In genomic region chr22:46983046-46983445, GRCh38 we compare ENCODE assay signal across 14 cellular contexts.
DNase-seq lines count a peak whose midpoint lies in the region; ATAC-seq and TF ChIP-seq lines count a peak whose summit lies in the region.
"Had no signal": no experiment of that assay in that cellular context is flagged by ENCODE, and none has a peak within 500 bp of the region (broad histone marks: within the 10 kb centered on the region; RNA-seq: fewer than 3 reads in every experiment).

No MANE protein-coding gene starts in this region.

- no CpG with 5 or more reads among the region's 4 CpGs for WGBS in H9 (ENCODE audit: extremely low coverage, insufficient read length, low lambda C conversion rate)

- no peak overlapping the region for H4K5ac ChIP-seq in H9 (ENCODE audit: insufficient read length, low read depth, low read length)

- H2AFZ ChIP-seq in H9 (ENCODE audit: low read length), result no peak overlapping the region
- H2AFZ ChIP-seq: GM23248 had no signal

- H2BK12ac ChIP-seq in H9 (ENCODE audit: insufficient read length, low read depth, low read length), result no peak overlapping the region

- H3K27me3 ChIP-seq in H9 (ENCODE audit: insufficient read depth, low read length) (no peaks in the 10 kb centered on the region), brain microvascular endothelial cell (replicated peaks) (no peaks in the 10 kb centered on the region)
- H3K27me3 ChIP-seq: BE2C had no signal

- H2BK120ac ChIP-seq in H9 (ENCODE audit: low read depth, low read length, poor library complexity, severe bottlenecking), result no peak overlapping the region

- peaks cover 3% of the 10 kb centered on the region for H3K36me3 ChIP-seq in brain microvascular endothelial cell (replicated peaks)
- H3K36me3 ChIP-seq: BE2C had no signal

- H3K4me1 ChIP-seq in H9 (ENCODE audit: insufficient read depth, low read length), result no peaks in the 10 kb centered on the region
- H3K4me1 ChIP-seq: BE2C, Caco-2 had no signal

- H2AK5ac ChIP-seq in H9 (ENCODE audit: insufficient read length, low read length), result no peak overlapping the region

- H3K27ac ChIP-seq in H9 (ENCODE audit: insufficient read length, low read depth, low read length) (no peak overlapping the region), brain microvascular endothelial cell (no peak overlapping the region)
- H3K27ac ChIP-seq: GM23248 had no signal

- H4K20me1 ChIP-seq in H9 (ENCODE audit: control insufficient read depth, insufficient read depth, insufficient read length), result no peaks in the 10 kb centered on the region

- CTCF ChIA-PET in WTC11 (lab: Charles Lee), result no interaction called here

- no peaks in the 10 kb centered on the region for H3K23me2 ChIP-seq in H9 (ENCODE audit: insufficient read length, low read depth, low read length, poor library complexity, severe bottlenecking)

- no peak overlapping the region for H2BK20ac ChIP-seq in H9 (ENCODE audit: low read depth, low read length, poor library complexity, severe bottlenecking)

- H3K36me3 Mint-ChIP-seq in H9 (ENCODE audit: insufficient read depth in 1 of 3, low read depth in 3 of 3) (peaks cover 0 to 9% (median 7%) of the 10 kb centered on the region in 3 experiments; a peak in 5 of 7 replicates), WTC11 (no peaks in the 10 kb centered on the region), neural crest cell (ENCODE audit: low read depth) (peaks cover 14% of the 10 kb centered on the region)
- peaks cover 44% of the 10 kb centered on the region for H3K36me3 Mint-ChIP-seq in stimulated activated effector memory CD8-positive, alpha-beta T cell treated with anti-CD3 and anti-CD28 coated beads, Interleukin-12 subunit alpha, Interleukin-12 subunit beta, amount 100 ng/mL, for 72 hours
- peaks cover 69% of the 10 kb centered on the region for H3K36me3 Mint-ChIP-seq in activated T-helper 17 cell treated with anti-CD3 and anti-CD28 coated beads, Interleukin-2, amount 50 U/mL, for 72 hours (ENCODE audit: low read depth)

- POLR2A ChIA-PET in WTC11 (lab: Charles Lee), result no interaction called here

- H3K27me3 Mint-ChIP-seq in H9 (ENCODE audit: low read depth), result no peaks in the 10 kb centered on the region
- H3K27me3 Mint-ChIP-seq in WTC11 (ENCODE audit: low read depth), result no peaks in the 10 kb centered on the region
- no peaks in the 10 kb centered on the region for H3K27me3 Mint-ChIP-seq in neural crest cell (ENCODE audit: low read depth)
- H3K27me3 Mint-ChIP-seq in activated T-helper 17 cell treated with anti-CD3 and anti-CD28 coated beads, Interleukin-2, amount 50 U/mL, for 72 hours, result no peaks in the 10 kb centered on the region
- H3K27me3 Mint-ChIP-seq: CD4-positive, alpha-beta T cell had no signal

- H3K9ac ChIP-seq in H9 (ENCODE audit: extremely low read depth, insufficient read length, low read length), result no peak overlapping the region
- H3K9ac ChIP-seq: GM23248 had no signal

- no peak overlapping the region for H3T11ph ChIP-seq in H9 (ENCODE audit: low read length)

- no peak overlapping the region for H3K56ac ChIP-seq in H9 (ENCODE audit: insufficient read length, low read depth, low read length)

- TF ChIP-seq CTCF in H9 (conservative IDR thresholded peaks at IDR 0.05), result no peak
- TF ChIP-seq CTCF in WTC11 (IDR thresholded peaks at IDR 0.05), result no peak
- no peak for TF ChIP-seq CTCF in neural crest cell (conservative IDR thresholded peaks at IDR 0.05)
- no peak for TF ChIP-seq CTCF in brain microvascular endothelial cell (IDR thresholded peaks at IDR 0.05; ENCODE audit: low read depth, low read length, missing control alignments)

- no peak overlapping the region for H3K4me2 ChIP-seq in H9 (ENCODE audit: insufficient read depth, insufficient read length, low read length)

- H4K8ac ChIP-seq in H9 (replicated peaks; ENCODE audit: insufficient read length, low read depth, low read length), result no peak overlapping the region

- H3K4ac ChIP-seq in H9 (ENCODE audit: low read depth, low read length), result no peak overlapping the region

- H3K23ac ChIP-seq in H9 (ENCODE audit: insufficient read length, low read depth, low read length), result no peak overlapping the region

- ATAC-seq in WTC11, result no peak
- no peak for ATAC-seq in stimulated activated effector memory CD8-positive, alpha-beta T cell treated with anti-CD3 and anti-CD28 coated beads, Interleukin-12 subunit alpha, Interleukin-12 subunit beta, amount 100 ng/mL, for 72 hours
- ATAC-seq in activated T-helper 17 cell treated with anti-CD3 and anti-CD28 coated beads, Interleukin-2, amount 50 U/mL, for 72 hours (replicated peaks), result no peak

- no peak overlapping the region for H3K18ac ChIP-seq in H9 (ENCODE audit: insufficient read length, low read depth, low read length)

- H4K91ac ChIP-seq in H9 (ENCODE audit: insufficient read length, low read depth, low read length), result no peak overlapping the region

- H2BK5ac ChIP-seq in H9 (ENCODE audit: insufficient read length, low read length), result no peak overlapping the region

- DNase-seq in H9 (no peak), WTC11 (ENCODE audit: low spot score) (no peak), neural crest cell (ENCODE audit: low read depth, low spot score) (no peak), brain microvascular endothelial cell (no peak), iPS-NIHi11 (ENCODE audit: low spot score) (no peak)
- DNase-seq in stimulated activated effector memory CD8-positive, alpha-beta T cell treated with anti-CD3 and anti-CD28 coated beads, Interleukin-12 subunit alpha, Interleukin-12 subunit beta, amount 100 ng/mL, for 72 hours (ENCODE audit: low spot score in 2 of 2), result no peak
- DNase-seq: ACHN; BE2C; C1 segment of cervical spinal cord; Caco-2; CD4-positive, alpha-beta T cell; GM23248; HCEC 1CT had no signal

- no peaks in the 10 kb centered on the region for H3K9me3 ChIP-seq in H9 (ENCODE audit: control insufficient read depth, low read depth, low read length)
- H3K9me3 ChIP-seq: BE2C, Caco-2 had no signal

- H3K4me3 Mint-ChIP-seq in H9 (no peak overlapping the region), WTC11 (no peak overlapping the region), neural crest cell (no peak overlapping the region)
- no peak overlapping the region for H3K4me3 Mint-ChIP-seq in stimulated activated effector memory CD8-positive, alpha-beta T cell treated with anti-CD3 and anti-CD28 coated beads, Interleukin-12 subunit alpha, Interleukin-12 subunit beta, amount 100 ng/mL, for 72 hours
- H3K4me3 Mint-ChIP-seq in activated T-helper 17 cell treated with anti-CD3 and anti-CD28 coated beads, Interleukin-2, amount 50 U/mL, for 72 hours, result no peak overlapping the region
- H3K4me3 Mint-ChIP-seq: CD4-positive, alpha-beta T cell had no signal

- H3K14ac ChIP-seq in H9 (ENCODE audit: insufficient read depth, low read length), result no peak overlapping the region; the same call in 1 of the 2 replicates

- H3K4me1 Mint-ChIP-seq in H9 (peaks cover 4 to 8% of the 10 kb centered on the region in 2 experiments; a peak in 3 of 4 replicates), WTC11 (peaks cover 6% of the 10 kb centered on the region), neural crest cell (no peaks in the 10 kb centered on the region)
- H3K4me1 Mint-ChIP-seq in stimulated activated effector memory CD8-positive, alpha-beta T cell treated with anti-CD3 and anti-CD28 coated beads, Interleukin-12 subunit alpha, Interleukin-12 subunit beta, amount 100 ng/mL, for 72 hours, result peaks cover 29% of the 10 kb centered on the region
- peaks cover 17% of the 10 kb centered on the region for H3K4me1 Mint-ChIP-seq in activated T-helper 17 cell treated with anti-CD3 and anti-CD28 coated beads, Interleukin-2, amount 50 U/mL, for 72 hours

- H3K27ac Mint-ChIP-seq in H9, result peak overlapping the region in 2 of 3 experiments; percentile 19 to 90; a peak in 3 of 7 replicates
- H3K27ac Mint-ChIP-seq in WTC11, result peak overlapping the region; percentile 11; the same call in 1 of the 2 replicates
- peak overlapping the region; percentile 62 for H3K27ac Mint-ChIP-seq in neural crest cell (ENCODE audit: unreplicated experiment)
- peak overlapping the region; percentile 76 for H3K27ac Mint-ChIP-seq in stimulated activated effector memory CD8-positive, alpha-beta T cell treated with anti-CD3 and anti-CD28 coated beads, Interleukin-12 subunit alpha, Interleukin-12 subunit beta, amount 100 ng/mL, for 72 hours
- H3K27ac Mint-ChIP-seq in activated T-helper 17 cell treated with anti-CD3 and anti-CD28 coated beads, Interleukin-2, amount 50 U/mL, for 72 hours, result no peak overlapping the region
- H3K27ac Mint-ChIP-seq: CD4-positive, alpha-beta T cell had no signal

- no peaks in the 10 kb centered on the region for H3K79me1 ChIP-seq in H9 (ENCODE audit: insufficient read depth, low read depth, low read length, poor library complexity, severe bottlenecking)

- no peak overlapping the region for H2BK15ac ChIP-seq in H9 (ENCODE audit: low read depth, low read length)

- in situ Hi-C loops in brain microvascular endothelial cell (cut with HindIII; ENCODE audit: low pct_ligation_motif_present, low sequenced_read_pairs), result no loop called here

- peaks cover 1% of the 10 kb centered on the region for H3K79me2 ChIP-seq in H9 (ENCODE audit: insufficient read depth, low read length)

- H3K9me3 Mint-ChIP-seq in H9, result no peaks in the 10 kb centered on the region
- no peaks in the 10 kb centered on the region for H3K9me3 Mint-ChIP-seq in WTC11
- H3K9me3 Mint-ChIP-seq in neural crest cell, result peaks cover 3% of the 10 kb centered on the region
- no peaks in the 10 kb centered on the region for H3K9me3 Mint-ChIP-seq in stimulated activated effector memory CD8-positive, alpha-beta T cell treated with anti-CD3 and anti-CD28 coated beads, Interleukin-12 subunit alpha, Interleukin-12 subunit beta, amount 100 ng/mL, for 72 hours
- no peaks in the 10 kb centered on the region for H3K9me3 Mint-ChIP-seq in activated T-helper 17 cell treated with anti-CD3 and anti-CD28 coated beads, Interleukin-2, amount 50 U/mL, for 72 hours
- H3K9me3 Mint-ChIP-seq: CD4-positive, alpha-beta T cell had no signal

- H3K4me3 ChIP-seq in brain microvascular endothelial cell (ENCODE audit: low read depth, low read length), result no peak overlapping the region
- H3K4me3 ChIP-seq: GM23248 had no signal

TF ChIP-seq in WTC11, 78 proteins besides CTCF, POLR2A, EP300 and RAD21 (continues in another document):
- no peak for TF ChIP-seq FOXK1 (CRISPR knock-in tag; IDR thresholded peaks at IDR 0.05)
- no peak for TF ChIP-seq ZNF219 (CRISPR knock-in tag; IDR thresholded peaks at IDR 0.05; ENCODE audit: borderline replicate concordance)
- no peak for TF ChIP-seq ERG (CRISPR knock-in tag; IDR thresholded peaks at IDR 0.05)
